In genomic region chr18:10946058-10946457, GRCh38 we compare ENCODE assay signal across 36 cellular contexts.
"Had no signal": no experiment of that assay in that cellular context is flagged by ENCODE, and none has a peak within 500 bp of the region (broad histone marks: within the 10 kb centered on the region; RNA-seq: fewer than 3 reads in every experiment).

No MANE protein-coding gene starts in this region.

- DNase-seq: activated CD4-positive, alpha-beta memory T cell treated with anti-CD3 and anti-CD28 coated beads, Interleukin-2, amount 10 ng/mL, durations not matched to agents 7 days and 5 days; activated CD4-positive, alpha-beta T cell treated with anti-CD3 and anti-CD28 coated beads for 1 hour; activated CD4-positive, alpha-beta T cell treated with anti-CD3 and anti-CD28 coated beads for 48 hours; activated CD4-positive, CD25-positive, alpha-beta regulatory T cell; activated CD8-positive, alpha-beta memory T cell treated with anti-CD3 and anti-CD28 coated beads for 24 hours; activated effector memory CD4-positive, alpha-beta T cell treated with anti-CD3 and anti-CD28 coated beads, Interleukin-2, amount 50 U/mL, for 16 hours; activated naive CD4-positive, alpha-beta T cell; activated naive CD4-positive, alpha-beta T cell treated with anti-CD3 and anti-CD28 coated beads, Interleukin-2, amount 50 U/mL, for 16 hours; activated naive CD8-positive, alpha-beta T cell treated with anti-CD3 and anti-CD28 coated beads for 36 hours; activated T-cell treated with anti-CD3 and anti-CD28 coated beads, Interleukin-2, amount 50 U/mL, for 1 hour; activated T-cell treated with anti-CD3 and anti-CD28 coated beads, Interleukin-2, amount 50 U/mL, for 72 hours; amygdala; Karpas-422; KBM-7; MG63; NCI-H1048; NCI-H1105 treated with DMSO at 0.1 percent for 48 hours; NCI-H1436; NCI-H1694; NCI-H1930; NCI-H2081 treated with DMSO at 0.1 percent for 48 hours; NCI-H226; NCI-H446 treated with DMSO at 0.1 percent for 48 hours; NCI-H524 treated with DMSO at 0.1 percent for 48 hours; PC-3; Peyer's patch; RPMI8226; SHP77 treated with DMSO at 0.1 percent for 48 hours; SK-N-SH; T-helper 1 cell; T-helper 2 cell; T-helper 9 cell had no signal

- H3K27ac Mint-ChIP-seq: activated CD4-positive, alpha-beta memory T cell treated with anti-CD3 and anti-CD28 coated beads, Interleukin-2, amount 10 ng/mL, durations not matched to agents 7 days and 5 days; activated naive CD8-positive, alpha-beta T cell treated with anti-CD3 and anti-CD28 coated beads for 36 hours; activated T-cell treated with anti-CD3 and anti-CD28 coated beads, Interleukin-2, amount 50 U/mL, for 72 hours; activated T-helper 17 cell treated with anti-CD3 and anti-CD28 coated beads, Interleukin-2, amount 50 U/mL, for 72 hours had no signal

- H3K4me1 Mint-ChIP-seq: activated CD4-positive, alpha-beta memory T cell treated with anti-CD3 and anti-CD28 coated beads, Interleukin-2, amount 10 ng/mL, durations not matched to agents 7 days and 5 days; activated naive CD8-positive, alpha-beta T cell treated with anti-CD3 and anti-CD28 coated beads for 36 hours; activated T-helper 17 cell treated with anti-CD3 and anti-CD28 coated beads, Interleukin-2, amount 50 U/mL, for 72 hours had no signal

- H3K4me3 Mint-ChIP-seq: activated CD4-positive, alpha-beta memory T cell treated with anti-CD3 and anti-CD28 coated beads, Interleukin-2, amount 10 ng/mL, durations not matched to agents 7 days and 5 days; activated naive CD8-positive, alpha-beta T cell treated with anti-CD3 and anti-CD28 coated beads for 36 hours; activated T-cell treated with anti-CD3 and anti-CD28 coated beads, Interleukin-2, amount 50 U/mL, for 72 hours; activated T-helper 17 cell treated with anti-CD3 and anti-CD28 coated beads, Interleukin-2, amount 50 U/mL, for 72 hours had no signal

- H3K9ac ChIP-seq: SK-N-SH had no signal

- H3K4me3 ChIP-seq: ascending aorta, breast epithelium, MG63, Peyer's patch, SJSA1 had no signal

- H3K27ac ChIP-seq: ascending aorta, breast epithelium, Peyer's patch, SJSA1 had no signal

- ATAC-seq: activated T-cell treated with anti-CD3 and anti-CD28 coated beads, Interleukin-2, amount 50 U/mL, for 72 hours; activated T-helper 17 cell treated with anti-CD3 and anti-CD28 coated beads, Interleukin-2, amount 50 U/mL, for 72 hours; PC-3 had no signal

- H3K4me2 ChIP-seq: SK-N-SH had no signal

- H3K27me3 Mint-ChIP-seq: activated CD4-positive, alpha-beta memory T cell treated with anti-CD3 and anti-CD28 coated beads, Interleukin-2, amount 10 ng/mL, durations not matched to agents 7 days and 5 days; activated naive CD8-positive, alpha-beta T cell treated with anti-CD3 and anti-CD28 coated beads for 36 hours; activated T-helper 17 cell treated with anti-CD3 and anti-CD28 coated beads, Interleukin-2, amount 50 U/mL, for 72 hours had no signal

- H3K36me3 ChIP-seq: ascending aorta, breast epithelium, Peyer's patch, SJSA1 had no signal

- H3K27me3 ChIP-seq: ascending aorta, breast epithelium, MG63, Peyer's patch, SJSA1 had no signal

- H3K4me1 ChIP-seq: ascending aorta, breast epithelium, Peyer's patch, SJSA1 had no signal
